1 cellular context compared by ENCODE assay signal in genomic region chr16:81036751-81037350, GRCh38.
TF ChIP-seq lines count a peak whose summit lies in the region.

No MANE protein-coding gene starts in this region.

TF ChIP-seq in GM12878, 131 proteins besides CTCF, POLR2A, EP300 and RAD21:
- TF ChIP-seq BCL11A (IDR thresholded peaks at IDR 0.05; ENCODE audit: low read depth, low read length): no peak
- TF ChIP-seq PBX3 (IDR thresholded peaks at IDR 0.05; ENCODE audit: insufficient replicate concordance, low read depth, low read length): no peak
- no peak for TF ChIP-seq MTA3 (IDR thresholded peaks at IDR 0.05; ENCODE audit: borderline replicate concordance, low read length)
- TF ChIP-seq CEBPB (IDR thresholded peaks at IDR 0.05; ENCODE audit: borderline replicate concordance in 1 of 2, low read depth in 2 of 2, low read length in 2 of 2): no peak
- no peak for TF ChIP-seq EZH2 (IDR thresholded peaks at IDR 0.05; ENCODE audit: borderline replicate concordance, control insufficient read depth, low read depth, low read length)
- no peak for TF ChIP-seq ATF2 (IDR thresholded peaks at IDR 0.05; ENCODE audit: low read length)
- no peak for TF ChIP-seq POLR2AphosphoS2 (IDR thresholded peaks at IDR 0.05; ENCODE audit: low read depth, low read length)
- no peak for TF ChIP-seq FOS (IDR thresholded peaks at IDR 0.05; ENCODE audit: borderline replicate concordance, extremely low read depth, insufficient read length)
- TF ChIP-seq MYC (IDR thresholded peaks at IDR 0.05; ENCODE audit: insufficient read depth, insufficient read length, insufficient replicate concordance, low read length, severe bottlenecking): no peak
- no peak for TF ChIP-seq ZBTB33 (IDR thresholded peaks at IDR 0.05)
- TF ChIP-seq BACH1 (IDR thresholded peaks at IDR 0.05; ENCODE audit: borderline replicate concordance): no peak
- no peak for TF ChIP-seq YY1 (IDR thresholded peaks at IDR 0.05; ENCODE audit: low read depth, low read length)
- TF ChIP-seq NBN (IDR thresholded peaks at IDR 0.05): no peak
- TF ChIP-seq MYB (IDR thresholded peaks at IDR 0.05; ENCODE audit: borderline replicate concordance, low read depth, low read length): no peak
- TF ChIP-seq HCFC1 (IDR thresholded peaks at IDR 0.05; ENCODE audit: low read length): no peak
- no peak for TF ChIP-seq ESRRA (IDR thresholded peaks at IDR 0.05; ENCODE audit: low read length)
TF ChIP-seq in GM12878: peak in this region for 0.
